ENCODE assay signal across 1 cellular context in the genomic region with DNA sequence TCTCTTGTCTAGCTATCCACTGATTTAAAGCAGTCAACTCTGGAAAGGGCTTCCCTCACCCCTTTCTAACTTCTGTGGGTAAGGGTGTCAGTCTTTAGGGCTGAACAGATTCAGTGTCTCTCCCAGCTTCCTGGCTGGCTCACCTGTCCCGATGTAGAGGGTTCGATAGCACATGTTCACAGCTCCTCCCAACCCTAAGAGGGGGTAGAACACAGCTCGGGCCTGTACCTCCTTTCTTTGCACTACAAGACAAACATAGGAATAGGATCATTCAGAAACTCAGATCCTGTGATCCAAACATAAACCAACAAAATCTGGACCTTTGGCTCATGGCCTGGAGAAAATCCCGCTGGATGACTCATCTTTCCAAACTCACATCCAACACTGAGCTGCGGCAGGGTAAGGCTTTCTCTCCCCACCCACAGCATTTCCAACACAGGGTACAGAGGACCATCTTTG.
A peak's percentile ranks its signal among the peaks of the same experiment; 100 is the strongest.
TF ChIP-seq lines count a peak whose summit lies in the region.

No MANE protein-coding gene starts in this region.

TF ChIP-seq in HepG2, 621 proteins besides CTCF, POLR2A, EP300 and RAD21 (continued from another document and continues in another):
- TF ChIP-seq NR2F6 (IDR thresholded peaks at IDR 0.05): no peak
- TF ChIP-seq NR2F6 (CRISPR knock-in tag; IDR thresholded peaks at IDR 0.05): 0 out of 2 replicates have a peak, but pooled peaks have one; percentile 22
- TF ChIP-seq, protein P1, sequence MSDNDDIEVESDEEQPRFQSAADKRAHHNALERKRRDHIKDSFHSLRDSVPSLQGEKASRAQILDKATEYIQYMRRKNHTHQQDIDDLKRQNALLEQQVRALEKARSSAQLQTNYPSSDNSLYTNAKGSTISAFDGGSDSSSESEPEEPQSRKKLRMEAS (IDR thresholded peaks at IDR 0.05): peak; percentile 46; the same call in 1 of the 2 replicates
- TF ChIP-seq ZNF672 (CRISPR knock-in tag; IDR thresholded peaks at IDR 0.05): no peak
- no peak for TF ChIP-seq ZNF747 (CRISPR knock-in tag; IDR thresholded peaks at IDR 0.05; ENCODE audit: borderline replicate concordance)
- no peak for TF ChIP-seq THYN1 (CRISPR knock-in tag; IDR thresholded peaks at IDR 0.05; ENCODE audit: borderline replicate concordance, low read depth)
- no peak for TF ChIP-seq CREM (IDR thresholded peaks at IDR 0.05)
- TF ChIP-seq CREM (CRISPR knock-in tag; IDR thresholded peaks at IDR 0.05): no peak
- no peak for TF ChIP-seq ZNF557 (CRISPR knock-in tag; IDR thresholded peaks at IDR 0.05)
- TF ChIP-seq, protein P2, sequence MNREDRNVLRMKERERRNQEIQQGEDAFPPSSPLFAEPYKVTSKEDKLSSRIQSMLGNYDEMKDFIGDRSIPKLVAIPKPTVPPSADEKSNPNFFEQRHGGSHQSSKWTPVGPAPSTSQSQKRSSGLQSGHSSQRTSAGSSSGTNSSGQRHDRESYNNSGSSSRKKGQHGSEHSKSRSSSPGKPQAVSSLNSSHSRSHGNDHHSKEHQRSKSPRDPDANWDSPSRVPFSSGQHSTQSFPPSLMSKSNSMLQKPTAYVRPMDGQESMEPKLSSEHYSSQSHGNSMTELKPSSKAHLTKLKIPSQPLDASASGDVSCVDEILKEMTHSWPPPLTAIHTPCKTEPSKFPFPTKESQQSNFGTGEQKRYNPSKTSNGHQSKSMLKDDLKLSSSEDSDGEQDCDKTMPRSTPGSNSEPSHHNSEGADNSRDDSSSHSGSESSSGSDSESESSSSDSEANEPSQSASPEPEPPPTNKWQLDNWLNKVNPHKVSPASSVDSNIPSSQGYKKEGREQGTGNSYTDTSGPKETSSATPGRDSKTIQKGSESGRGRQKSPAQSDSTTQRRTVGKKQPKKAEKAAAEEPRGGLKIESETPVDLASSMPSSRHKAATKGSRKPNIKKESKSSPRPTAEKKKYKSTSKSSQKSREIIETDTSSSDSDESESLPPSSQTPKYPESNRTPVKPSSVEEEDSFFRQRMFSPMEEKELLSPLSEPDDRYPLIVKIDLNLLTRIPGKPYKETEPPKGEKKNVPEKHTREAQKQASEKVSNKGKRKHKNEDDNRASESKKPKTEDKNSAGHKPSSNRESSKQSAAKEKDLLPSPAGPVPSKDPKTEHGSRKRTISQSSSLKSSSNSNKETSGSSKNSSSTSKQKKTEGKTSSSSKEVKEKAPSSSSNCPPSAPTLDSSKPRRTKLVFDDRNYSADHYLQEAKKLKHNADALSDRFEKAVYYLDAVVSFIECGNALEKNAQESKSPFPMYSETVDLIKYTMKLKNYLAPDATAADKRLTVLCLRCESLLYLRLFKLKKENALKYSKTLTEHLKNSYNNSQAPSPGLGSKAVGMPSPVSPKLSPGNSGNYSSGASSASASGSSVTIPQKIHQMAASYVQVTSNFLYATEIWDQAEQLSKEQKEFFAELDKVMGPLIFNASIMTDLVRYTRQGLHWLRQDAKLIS (CRISPR knock-in tag; IDR thresholded peaks at IDR 0.05): no peak
- TF ChIP-seq KDM2A (CRISPR knock-in tag; IDR thresholded peaks at IDR 0.05; ENCODE audit: borderline replicate concordance, low read depth): no peak
- TF ChIP-seq, protein P3, sequence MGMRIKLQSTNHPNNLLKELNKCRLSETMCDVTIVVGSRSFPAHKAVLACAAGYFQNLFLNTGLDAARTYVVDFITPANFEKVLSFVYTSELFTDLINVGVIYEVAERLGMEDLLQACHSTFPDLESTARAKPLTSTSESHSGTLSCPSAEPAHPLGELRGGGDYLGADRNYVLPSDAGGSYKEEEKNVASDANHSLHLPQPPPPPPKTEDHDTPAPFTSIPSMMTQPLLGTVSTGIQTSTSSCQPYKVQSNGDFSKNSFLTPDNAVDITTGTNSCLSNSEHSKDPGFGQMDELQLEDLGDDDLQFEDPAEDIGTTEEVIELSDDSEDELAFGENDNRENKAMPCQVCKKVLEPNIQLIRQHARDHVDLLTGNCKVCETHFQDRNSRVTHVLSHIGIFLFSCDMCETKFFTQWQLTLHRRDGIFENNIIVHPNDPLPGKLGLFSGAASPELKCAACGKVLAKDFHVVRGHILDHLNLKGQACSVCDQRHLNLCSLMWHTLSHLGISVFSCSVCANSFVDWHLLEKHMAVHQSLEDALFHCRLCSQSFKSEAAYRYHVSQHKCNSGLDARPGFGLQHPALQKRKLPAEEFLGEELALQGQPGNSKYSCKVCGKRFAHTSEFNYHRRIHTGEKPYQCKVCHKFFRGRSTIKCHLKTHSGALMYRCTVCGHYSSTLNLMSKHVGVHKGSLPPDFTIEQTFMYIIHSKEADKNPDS (CRISPR knock-in tag; IDR thresholded peaks at IDR 0.05): no peak
- TF ChIP-seq SP4 (CRISPR knock-in tag; IDR thresholded peaks at IDR 0.05): no peak
- no peak for TF ChIP-seq JARID2 (CRISPR knock-in tag; IDR thresholded peaks at IDR 0.05; ENCODE audit: insufficient replicate concordance)
- no peak for TF ChIP-seq STAG1 (CRISPR knock-in tag; IDR thresholded peaks at IDR 0.05)
- TF ChIP-seq PPARG (CRISPR knock-in tag; conservative IDR thresholded peaks at IDR 0.05): no peak
- no peak for TF ChIP-seq EHMT2 (IDR thresholded peaks at IDR 0.05; ENCODE audit: borderline replicate concordance, low read depth, low read length)
- TF ChIP-seq MXI1 (IDR thresholded peaks at IDR 0.05; ENCODE audit: borderline replicate concordance, low read depth, low read length): peak; percentile 38; the same call in 1 of the 3 replicates
- no peak for TF ChIP-seq ZNF24 (IDR thresholded peaks at IDR 0.05)
- TF ChIP-seq SYNCRIP (IDR thresholded peaks at IDR 0.05; ENCODE audit: insufficient read depth, low read depth, low read length): no peak
- TF ChIP-seq, protein P4, sequence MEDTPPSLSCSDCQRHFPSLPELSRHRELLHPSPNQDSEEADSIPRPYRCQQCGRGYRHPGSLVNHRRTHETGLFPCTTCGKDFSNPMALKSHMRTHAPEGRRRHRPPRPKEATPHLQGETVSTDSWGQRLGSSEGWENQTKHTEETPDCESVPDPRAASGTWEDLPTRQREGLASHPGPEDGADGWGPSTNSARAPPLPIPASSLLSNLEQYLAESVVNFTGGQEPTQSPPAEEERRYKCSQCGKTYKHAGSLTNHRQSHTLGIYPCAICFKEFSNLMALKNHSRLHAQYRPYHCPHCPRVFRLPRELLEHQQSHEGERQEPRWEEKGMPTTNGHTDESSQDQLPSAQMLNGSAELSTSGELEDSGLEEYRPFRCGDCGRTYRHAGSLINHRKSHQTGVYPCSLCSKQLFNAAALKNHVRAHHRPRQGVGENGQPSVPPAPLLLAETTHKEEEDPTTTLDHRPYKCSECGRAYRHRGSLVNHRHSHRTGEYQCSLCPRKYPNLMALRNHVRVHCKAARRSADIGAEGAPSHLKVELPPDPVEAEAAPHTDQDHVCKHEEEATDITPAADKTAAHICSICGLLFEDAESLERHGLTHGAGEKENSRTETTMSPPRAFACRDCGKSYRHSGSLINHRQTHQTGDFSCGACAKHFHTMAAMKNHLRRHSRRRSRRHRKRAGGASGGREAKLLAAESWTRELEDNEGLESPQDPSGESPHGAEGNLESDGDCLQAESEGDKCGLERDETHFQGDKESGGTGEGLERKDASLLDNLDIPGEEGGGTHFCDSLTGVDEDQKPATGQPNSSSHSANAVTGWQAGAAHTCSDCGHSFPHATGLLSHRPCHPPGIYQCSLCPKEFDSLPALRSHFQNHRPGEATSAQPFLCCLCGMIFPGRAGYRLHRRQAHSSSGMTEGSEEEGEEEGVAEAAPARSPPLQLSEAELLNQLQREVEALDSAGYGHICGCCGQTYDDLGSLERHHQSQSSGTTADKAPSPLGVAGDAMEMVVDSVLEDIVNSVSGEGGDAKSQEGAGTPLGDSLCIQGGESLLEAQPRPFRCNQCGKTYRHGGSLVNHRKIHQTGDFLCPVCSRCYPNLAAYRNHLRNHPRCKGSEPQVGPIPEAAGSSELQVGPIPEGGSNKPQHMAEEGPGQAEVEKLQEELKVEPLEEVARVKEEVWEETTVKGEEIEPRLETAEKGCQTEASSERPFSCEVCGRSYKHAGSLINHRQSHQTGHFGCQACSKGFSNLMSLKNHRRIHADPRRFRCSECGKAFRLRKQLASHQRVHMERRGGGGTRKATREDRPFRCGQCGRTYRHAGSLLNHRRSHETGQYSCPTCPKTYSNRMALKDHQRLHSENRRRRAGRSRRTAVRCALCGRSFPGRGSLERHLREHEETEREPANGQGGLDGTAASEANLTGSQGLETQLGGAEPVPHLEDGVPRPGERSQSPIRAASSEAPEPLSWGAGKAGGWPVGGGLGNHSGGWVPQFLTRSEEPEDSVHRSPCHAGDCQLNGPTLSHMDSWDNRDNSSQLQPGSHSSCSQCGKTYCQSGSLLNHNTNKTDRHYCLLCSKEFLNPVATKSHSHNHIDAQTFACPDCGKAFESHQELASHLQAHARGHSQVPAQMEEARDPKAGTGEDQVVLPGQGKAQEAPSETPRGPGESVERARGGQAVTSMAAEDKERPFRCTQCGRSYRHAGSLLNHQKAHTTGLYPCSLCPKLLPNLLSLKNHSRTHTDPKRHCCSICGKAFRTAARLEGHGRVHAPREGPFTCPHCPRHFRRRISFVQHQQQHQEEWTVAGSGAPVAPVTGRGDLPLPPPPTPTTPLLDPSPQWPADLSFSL (CRISPR knock-in tag; IDR thresholded peaks at IDR 0.05): no peak
- no peak for TF ChIP-seq HNRNPK (IDR thresholded peaks at IDR 0.05; ENCODE audit: low read depth, low read length, poor library complexity, severe bottlenecking)
- no peak for TF ChIP-seq KLF6 (CRISPR knock-in tag; IDR thresholded peaks at IDR 0.05)
- TF ChIP-seq, protein P5, sequence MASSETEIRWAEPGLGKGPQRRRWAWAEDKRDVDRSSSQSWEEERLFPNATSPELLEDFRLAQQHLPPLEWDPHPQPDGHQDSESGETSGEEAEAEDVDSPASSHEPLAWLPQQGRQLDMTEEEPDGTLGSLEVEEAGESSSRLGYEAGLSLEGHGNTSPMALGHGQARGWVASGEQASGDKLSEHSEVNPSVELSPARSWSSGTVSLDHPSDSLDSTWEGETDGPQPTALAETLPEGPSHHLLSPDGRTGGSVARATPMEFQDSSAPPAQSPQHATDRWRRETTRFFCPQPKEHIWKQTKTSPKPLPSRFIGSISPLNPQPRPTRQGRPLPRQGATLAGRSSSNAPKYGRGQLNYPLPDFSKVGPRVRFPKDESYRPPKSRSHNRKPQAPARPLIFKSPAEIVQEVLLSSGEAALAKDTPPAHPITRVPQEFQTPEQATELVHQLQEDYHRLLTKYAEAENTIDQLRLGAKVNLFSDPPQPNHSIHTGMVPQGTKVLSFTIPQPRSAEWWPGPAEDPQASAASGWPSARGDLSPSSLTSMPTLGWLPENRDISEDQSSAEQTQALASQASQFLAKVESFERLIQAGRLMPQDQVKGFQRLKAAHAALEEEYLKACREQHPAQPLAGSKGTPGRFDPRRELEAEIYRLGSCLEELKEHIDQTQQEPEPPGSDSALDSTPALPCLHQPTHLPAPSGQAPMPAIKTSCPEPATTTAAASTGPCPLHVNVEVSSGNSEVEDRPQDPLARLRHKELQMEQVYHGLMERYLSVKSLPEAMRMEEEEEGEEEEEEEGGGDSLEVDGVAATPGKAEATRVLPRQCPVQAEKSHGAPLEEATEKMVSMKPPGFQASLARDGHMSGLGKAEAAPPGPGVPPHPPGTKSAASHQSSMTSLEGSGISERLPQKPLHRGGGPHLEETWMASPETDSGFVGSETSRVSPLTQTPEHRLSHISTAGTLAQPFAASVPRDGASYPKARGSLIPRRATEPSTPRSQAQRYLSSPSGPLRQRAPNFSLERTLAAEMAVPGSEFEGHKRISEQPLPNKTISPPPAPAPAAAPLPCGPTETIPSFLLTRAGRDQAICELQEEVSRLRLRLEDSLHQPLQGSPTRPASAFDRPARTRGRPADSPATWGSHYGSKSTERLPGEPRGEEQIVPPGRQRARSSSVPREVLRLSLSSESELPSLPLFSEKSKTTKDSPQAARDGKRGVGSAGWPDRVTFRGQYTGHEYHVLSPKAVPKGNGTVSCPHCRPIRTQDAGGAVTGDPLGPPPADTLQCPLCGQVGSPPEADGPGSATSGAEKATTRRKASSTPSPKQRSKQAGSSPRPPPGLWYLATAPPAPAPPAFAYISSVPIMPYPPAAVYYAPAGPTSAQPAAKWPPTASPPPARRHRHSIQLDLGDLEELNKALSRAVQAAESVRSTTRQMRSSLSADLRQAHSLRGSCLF (CRISPR knock-in tag; IDR thresholded peaks at IDR 0.05; ENCODE audit: borderline replicate concordance): no peak
- no peak for TF ChIP-seq ARID2 (CRISPR knock-in tag; IDR thresholded peaks at IDR 0.05; ENCODE audit: borderline replicate concordance)
- TF ChIP-seq YY1 (IDR thresholded peaks at IDR 0.05; ENCODE audit: insufficient read depth, insufficient replicate concordance, low read depth, low read length): no peak
- TF ChIP-seq HOXA3 (CRISPR knock-in tag; IDR thresholded peaks at IDR 0.05): no peak; the same call in 1 of the 2 replicates
- no peak for TF ChIP-seq ZNF570 (CRISPR knock-in tag; IDR thresholded peaks at IDR 0.05; ENCODE audit: borderline replicate concordance)
- TF ChIP-seq AGO2 (optimal IDR thresholded peaks at IDR 0.05; ENCODE audit: low read depth, low read length): no peak
- no peak for TF ChIP-seq ZNF563 (CRISPR knock-in tag; IDR thresholded peaks at IDR 0.05)
- TF ChIP-seq RFX5 (IDR thresholded peaks at IDR 0.05; ENCODE audit: low read depth, low read length): no peak
- TF ChIP-seq ZNF766 (CRISPR knock-in tag; IDR thresholded peaks at IDR 0.05; ENCODE audit: borderline replicate concordance): no peak
- TF ChIP-seq, protein P6, sequence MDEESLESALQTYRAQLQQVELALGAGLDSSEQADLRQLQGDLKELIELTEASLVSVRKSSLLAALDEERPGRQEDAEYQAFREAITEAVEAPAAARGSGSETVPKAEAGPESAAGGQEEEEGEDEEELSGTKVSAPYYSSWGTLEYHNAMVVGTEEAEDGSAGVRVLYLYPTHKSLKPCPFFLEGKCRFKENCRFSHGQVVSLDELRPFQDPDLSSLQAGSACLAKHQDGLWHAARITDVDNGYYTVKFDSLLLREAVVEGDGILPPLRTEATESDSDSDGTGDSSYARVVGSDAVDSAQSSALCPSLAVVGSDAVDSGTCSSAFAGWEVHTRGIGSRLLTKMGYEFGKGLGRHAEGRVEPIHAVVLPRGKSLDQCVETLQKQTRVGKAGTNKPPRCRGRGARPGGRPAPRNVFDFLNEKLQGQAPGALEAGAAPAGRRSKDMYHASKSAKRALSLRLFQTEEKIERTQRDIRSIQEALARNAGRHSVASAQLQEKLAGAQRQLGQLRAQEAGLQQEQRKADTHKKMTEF (CRISPR knock-in tag; IDR thresholded peaks at IDR 0.05): 0 out of 2 replicates have a peak, but pooled peaks have one; percentile 44
- no peak for TF ChIP-seq RARA (CRISPR knock-in tag; IDR thresholded peaks at IDR 0.05)
- no peak for TF ChIP-seq CBX2 (IDR thresholded peaks at IDR 0.05; ENCODE audit: low read depth, low read length)
- TF ChIP-seq CBX2 (CRISPR knock-in tag; IDR thresholded peaks at IDR 0.05; ENCODE audit: low read depth): no peak
- TF ChIP-seq DNMT3B (CRISPR knock-in tag; conservative IDR thresholded peaks at IDR 0.05): 0 out of 2 replicates have a peak, but pooled peaks have one; percentile 50
- no peak for TF ChIP-seq EED (CRISPR knock-in tag; IDR thresholded peaks at IDR 0.05)
- TF ChIP-seq ZNF274 (CRISPR knock-in tag; IDR thresholded peaks at IDR 0.05): no peak
- TF ChIP-seq ZNF619 (CRISPR knock-in tag; IDR thresholded peaks at IDR 0.05): no peak
- no peak for TF ChIP-seq ZNF7 (CRISPR knock-in tag; IDR thresholded peaks at IDR 0.05)
- TF ChIP-seq ZMYM4 (CRISPR knock-in tag; IDR thresholded peaks at IDR 0.05): no peak
- no peak for TF ChIP-seq ZNF33A (CRISPR knock-in tag; IDR thresholded peaks at IDR 0.05; ENCODE audit: borderline replicate concordance)
